In genomic region chr1:2643414-2644077, GRCh38 we compare ENCODE assay signal across 8 cellular contexts. TPM values are rescaled to one million over a fixed set of nuclear protein-coding genes. Genes with fewer than 3 reads are reported as not detected.
DNase-seq lines count a peak whose midpoint lies in the region; ATAC-seq and TF ChIP-seq lines count a peak whose summit lies in the region.

No MANE protein-coding gene starts in this region.

- H3K36me3 Mint-ChIP-seq in neural crest cell (ENCODE audit: low read depth): no peaks in the 10 kb centered on the region

- DNase-seq in neural crest cell (ENCODE audit: low read depth, low spot score) (no peak), DMS 273 treated with DMSO at 0.1 percent for 48 hours (lab: John Stamatoyannopoulos, UW) (no peak), midbrain (lab: John Stamatoyannopoulos, UW) (no peak)

- H3K4me1 ChIP-seq in BLaER1 (peaks cover 27% of the 10 kb centered on the region), KMS-11 (ENCODE audit: low read depth, poor library complexity, severe bottlenecking) (no peaks in the 10 kb centered on the region), ectodermal cell (ENCODE audit: control insufficient read depth, insufficient read depth, low read length) (peaks cover 7% of the 10 kb centered on the region)

- peak overlapping the region; percentile 79 for H3K4me3 ChIP-seq in BLaER1
- peak overlapping the region; percentile 35 for H3K4me3 ChIP-seq in KMS-11 (IDR thresholded peaks at IDR 0.05; ENCODE audit: insufficient read depth, low read depth, low read length)
- H3K4me3 ChIP-seq in ectodermal cell (ENCODE audit: insufficient read depth, low read depth, low read length): peak overlapping the region; percentile 90

- H3K9me3 ChIP-seq in BLaER1 (peaks cover 23% of the 10 kb centered on the region), ectodermal cell (ENCODE audit: control insufficient read depth, low read length) (no peaks in the 10 kb centered on the region)

- no peak for TF ChIP-seq CTCF in KMS-11 (conservative IDR thresholded peaks at IDR 0.05; ENCODE audit: low read depth, low read length)
- TF ChIP-seq CTCF in neural crest cell (conservative IDR thresholded peaks at IDR 0.05): no peak

- 0 out of 2 replicates have a peak overlapping the region, but pooled peaks have one; percentile 76 for H2AFZ ChIP-seq in KMS-11 (ENCODE audit: low read depth)

- peaks cover 10% of the 10 kb centered on the region for H3K9me3 Mint-ChIP-seq in neural crest cell

- H3K36me3 ChIP-seq in BLaER1: no peaks in the 10 kb centered on the region
- H3K36me3 ChIP-seq in KMS-11 (ENCODE audit: insufficient read depth): no peaks in the 10 kb centered on the region
- H3K36me3 ChIP-seq in ectodermal cell (ENCODE audit: control insufficient read depth, insufficient read depth, low read length): no peaks in the 10 kb centered on the region

- peak overlapping the region; percentile 86 for H3K4me3 Mint-ChIP-seq in neural crest cell

- ATAC-seq in HG02885 (IDR thresholded peaks at IDR 0.05; ENCODE audit: poor library complexity, unreplicated experiment) (no peak), GM21529 (IDR thresholded peaks at IDR 0.05; ENCODE audit: unreplicated experiment) (no peak)

- 29 to 30% methylated on average over 24 of the region's 24 CpGs for WGBS in ectodermal cell, 2 experiments

- peaks cover 18% of the 10 kb centered on the region for H4K20me1 ChIP-seq in BLaER1
- H4K20me1 ChIP-seq in KMS-11 (ENCODE audit: insufficient read depth): no peaks in the 10 kb centered on the region

- H3K27me3 Mint-ChIP-seq in neural crest cell (ENCODE audit: low read depth): no peaks in the 10 kb centered on the region

- H3K27me3 ChIP-seq in BLaER1 (peaks cover 51% of the 10 kb centered on the region), KMS-11 (ENCODE audit: insufficient read depth, low read depth) (peaks cover 50% of the 10 kb centered on the region), ectodermal cell (ENCODE audit: control insufficient read depth, insufficient read depth, low read length, poor library complexity, severe bottlenecking) (peaks cover 5% of the 10 kb centered on the region)

- H3K9ac ChIP-seq in BLaER1 (no peak overlapping the region), KMS-11 (no peak overlapping the region)

- H3K4me2 ChIP-seq in BLaER1: peak overlapping the region; percentile 98
- peak overlapping the region; percentile 54; the same call in 1 of the 2 replicates for H3K4me2 ChIP-seq in KMS-11

- H3K4me1 Mint-ChIP-seq in neural crest cell: peaks cover 4% of the 10 kb centered on the region

- H3K27ac ChIP-seq in BLaER1 (no peak overlapping the region), KMS-11 (no peak overlapping the region), ectodermal cell (ENCODE audit: insufficient read depth, low read depth, low read length, poor library complexity, severe bottlenecking) (no peak overlapping the region)

- no peaks in the 10 kb centered on the region for H3K79me2 ChIP-seq in KMS-11 (ENCODE audit: insufficient read depth, low read depth)

- no peak overlapping the region for H3K27ac Mint-ChIP-seq in neural crest cell (ENCODE audit: unreplicated experiment)

RNA-seq across cellular contexts. Expression of gene MMEL1, which starts 10.7 kb away (rescaled TPM):
- polyA plus RNA-seq in ectodermal cell (2013, experiment 1 of 4): 1.3 TPM
- polyA plus RNA-seq in ectodermal cell (2013, experiment 2 of 4): 0.34 TPM
- polyA plus RNA-seq in ectodermal cell (2013, experiment 3 of 4): 1.2 TPM
- 1.5 TPM for polyA plus RNA-seq in ectodermal cell (2013, experiment 4 of 4)
- total RNA-seq in neural crest cell: 0.51 and 0.84 TPM in 2 replicates

RNA-seq across cellular contexts. Expression of gene PRXL2B, which starts 57.0 kb away (rescaled TPM):
- polyA plus RNA-seq in ectodermal cell (2013, experiment 1 of 4): 45.0 TPM
- 46.1 TPM for polyA plus RNA-seq in ectodermal cell (2013, experiment 2 of 4)
- 31.7 TPM for polyA plus RNA-seq in ectodermal cell (2013, experiment 3 of 4)
- 36.7 TPM for polyA plus RNA-seq in ectodermal cell (2013, experiment 4 of 4)
- 51.3 and 58.9 TPM in 2 replicates for total RNA-seq in neural crest cell

Comparison
In these comparisons a context has a peak if more than half of its experiments do, and no peak if none do; other contexts are left out.
1. H3K4me3 ChIP-seq: peak in every context shown above with its lines; median percentile 90 in ectodermal cell; 79 in BLaER1; 35 in KMS-11.